Comparison of ENCODE assay signal across 1 cellular context in genomic region chr14:90256354-90257131, GRCh38.
A peak's percentile ranks its signal among the peaks of the same experiment; 100 is the strongest.
TF ChIP-seq lines count a peak whose summit lies in the region.

TSS of gene PSMC1 (plus strand) at chr14:90256553. CDS start at chr14:90256598, 45 bp downstream.

TF ChIP-seq in K562, 482 proteins besides CTCF, POLR2A, EP300 and RAD21 (continued from another document and continues in another):
- TF ChIP-seq FOXP4 (CRISPR knock-in tag; IDR thresholded peaks at IDR 0.05; ENCODE audit: borderline replicate concordance) (peak; percentile 36; the same call in 1 of the 2 replicates), TRIM24 (IDR thresholded peaks at IDR 0.05) (peak in 1 of 2 experiments; percentile 75; a peak in 2 of 4 replicates), POU5F1 (IDR thresholded peaks at IDR 0.05; ENCODE audit: borderline replicate concordance, low read depth, low read length, partially characterized antibody) (peak; percentile 74), SMAD1 (IDR thresholded peaks at IDR 0.05; ENCODE audit: low read depth, low read length, partially characterized antibody) (peak; percentile 42), ETV6 (IDR thresholded peaks at IDR 0.05; ENCODE audit: borderline replicate concordance in 1 of 2, low read depth in 2 of 2, low read length in 1 of 2) (no peak), ETV6 (CRISPR knock-in tag; IDR thresholded peaks at IDR 0.05; ENCODE audit: borderline replicate concordance) (peak; percentile 57; the same call in 1 of the 2 replicates), PHF20 (IDR thresholded peaks at IDR 0.05; ENCODE audit: partially characterized antibody) (peak; percentile 85), FOXK1 (CRISPR knock-in tag; IDR thresholded peaks at IDR 0.05; ENCODE audit: borderline replicate concordance) (peak; percentile 65; the same call in 1 of the 2 replicates), BCLAF1 (IDR thresholded peaks at IDR 0.05; ENCODE audit: borderline replicate concordance in 1 of 2, control insufficient read depth in 1 of 2, low read depth in 2 of 2, low read length in 1 of 2) (0 out of 4 replicates have a peak, but pooled peaks of 1 of the 2 experiments have one; percentile 37), TFAP4 (CRISPR knock-in tag; IDR thresholded peaks at IDR 0.05; ENCODE audit: borderline replicate concordance) (peak; percentile 59; the same call in 1 of the 2 replicates), NR4A1 (CRISPR knock-in tag; IDR thresholded peaks at IDR 0.05) (no peak), NR4A1 (tag; IDR thresholded peaks at IDR 0.05) (no peak), NKRF (IDR thresholded peaks at IDR 0.05; ENCODE audit: borderline replicate concordance) (0 out of 2 replicates have a peak, but pooled peaks have one; percentile 31), ZBTB11 (CRISPR knock-in tag; IDR thresholded peaks at IDR 0.05) (peak; percentile 64 to 95 (median 79); a peak in 5 of 6 replicates), POLR2AphosphoS5 (IDR thresholded peaks at IDR 0.05; ENCODE audit: control insufficient read depth, insufficient read depth, low read depth, low read length) (peak; percentile 75), BHLHE40 (IDR thresholded peaks at IDR 0.05; ENCODE audit: low read length) (no peak), GTF2F1 (IDR thresholded peaks at IDR 0.05; ENCODE audit: low read depth, low read length) (no peak), CC2D1A (IDR thresholded peaks at IDR 0.05) (peak; percentile 69), GABPB1 (CRISPR knock-in tag; IDR thresholded peaks at IDR 0.05) (peak; percentile 92), MBD2 (IDR thresholded peaks at IDR 0.05; ENCODE audit: borderline replicate concordance, low read depth) (peak; percentile 54; the same call in 1 of the 2 replicates), L3MBTL2 (IDR thresholded peaks at IDR 0.05) (peak; percentile 51), FOXK2 (conservative IDR thresholded peaks at IDR 0.05 in 1 of 2, IDR thresholded peaks at IDR 0.05 in 1 of 2; ENCODE audit: low read depth in 2 of 2) (peak in 1 of 2 experiments; percentile 45; a peak in 1 of 4 replicates), CBX5 (IDR thresholded peaks at IDR 0.05; ENCODE audit: borderline replicate concordance, low read depth) (no peak), ATF3 (IDR thresholded peaks at IDR 0.05) (no peak), ATF3 (CRISPR knock-in tag; conservative IDR thresholded peaks at IDR 0.05) (peak; percentile 49; the same call in 1 of the 2 replicates), EP400 (IDR thresholded peaks at IDR 0.05) (peak; percentile 73), THRB (CRISPR knock-in tag; conservative IDR thresholded peaks at IDR 0.05) (no peak), ATF7 (IDR thresholded peaks at IDR 0.05) (peak; percentile 54; the same call in 1 of the 2 replicates), ZNF41 (CRISPR knock-in tag; conservative IDR thresholded peaks at IDR 0.05) (no peak), GTF2E2 (tag; IDR thresholded peaks at IDR 0.05) (peak; percentile 45; the same call in 1 of the 2 replicates), MAZ (CRISPR knock-in tag; conservative IDR thresholded peaks at IDR 0.05 in 1 of 2, IDR thresholded peaks at IDR 0.05 in 1 of 2) (peak in 1 of 2 experiments; percentile 32; a peak in 1 of 4 replicates), ETV1 (tag; conservative IDR thresholded peaks at IDR 0.05; ENCODE audit: low read depth) (peak; percentile 78), CXXC5 (CRISPR knock-in tag; IDR thresholded peaks at IDR 0.05) (peak; percentile 84), NR2C2 (CRISPR knock-in tag; IDR thresholded peaks at IDR 0.05) (no peak), NR2C2 (tag; IDR thresholded peaks at IDR 0.05) (peak; percentile 56), MAFF (IDR thresholded peaks at IDR 0.05; ENCODE audit: low read length) (peak; percentile 42; the same call in 1 of the 2 replicates), SOX6 (IDR thresholded peaks at IDR 0.05) (0 out of 2 replicates have a peak, but pooled peaks have one; percentile 9), MCM3 (IDR thresholded peaks at IDR 0.05) (no peak), TAF1 (IDR thresholded peaks at IDR 0.05; ENCODE audit: control insufficient read depth, extremely low read depth, insufficient read depth, low read length, severe bottlenecking) (peak; percentile 85), KDM1A (IDR thresholded peaks at IDR 0.05) (no peak), BCOR (IDR thresholded peaks at IDR 0.05) (0 out of 2 replicates have a peak, but pooled peaks have one; percentile 20), IRF1 (CRISPR knock-in tag; IDR thresholded peaks at IDR 0.05; ENCODE audit: borderline replicate concordance) (no peak), CREM (IDR thresholded peaks at IDR 0.05; ENCODE audit: low read depth) (peak; percentile 78), HDAC1 (IDR thresholded peaks at IDR 0.05) (peak in 1 of 2 experiments; percentile 35; a peak in 1 of 4 replicates), MYC (IDR thresholded peaks at IDR 0.05; ENCODE audit: low read depth, low read length) (peak; percentile 56), MYC (CRISPR knock-in tag; IDR thresholded peaks at IDR 0.05; ENCODE audit: borderline replicate concordance, low read depth) (no peak), NFE2 (IDR thresholded peaks at IDR 0.05; ENCODE audit: low read depth) (peak; percentile 87), CTBP1 (IDR thresholded peaks at IDR 0.05; ENCODE audit: borderline replicate concordance) (peak; percentile 48; the same call in 1 of the 2 replicates), MNT (conservative IDR thresholded peaks at IDR 0.05) (no peak; a peak in 1 of 4 replicates), SIN3A (IDR thresholded peaks at IDR 0.05; ENCODE audit: borderline replicate concordance in 2 of 2, control insufficient read depth in 1 of 2, low read depth in 2 of 2, low read length in 2 of 2) (0 out of 4 replicates have a peak, but pooled peaks of 1 of the 2 experiments have one; percentile 58), NCOA1 (IDR thresholded peaks at IDR 0.05; ENCODE audit: low read depth) (peak; percentile 60; the same call in 1 of the 2 replicates), TAF7 (tag; IDR thresholded peaks at IDR 0.05) (peak; percentile 67)
